Comparison of ENCODE assay signal across 11 cellular contexts in genomic region chr10:91907033-91907594, GRCh38. TPM values are rescaled to one million over a fixed set of nuclear protein-coding genes. Genes with fewer than 3 reads are reported as not detected.
A peak's percentile ranks its signal among the peaks of the same experiment; 100 is the strongest.
DNase-seq lines count a peak whose midpoint lies in the region; ATAC-seq and TF ChIP-seq lines count a peak whose summit lies in the region.
"Had no signal": no experiment of that assay in that cellular context is flagged by ENCODE, and none has a peak within 500 bp of the region (broad histone marks: within the 10 kb centered on the region; RNA-seq: fewer than 3 reads in every experiment).

No MANE protein-coding gene starts in this region.

- no peak for DNase-seq in activated naive CD4-positive, alpha-beta T cell treated with anti-CD3 and anti-CD28 coated beads for 36 hours
- no peak for DNase-seq in activated naive CD4-positive, alpha-beta T cell (lab: John Stamatoyannopoulos, UW)
- DNase-seq in RKO (ENCODE audit: low spot score) (peak; percentile 30), fibroblast of the aortic adventitia (ENCODE audit: low read depth) (peak; percentile 28), smooth muscle cell (lab: John Stamatoyannopoulos, UW; ENCODE audit: unreplicated experiment) (no peak), NCI-H1417 treated with DMSO at 0.1 percent for 48 hours (lab: John Stamatoyannopoulos, UW) (no peak), A172 (ENCODE audit: low spot score) (no peak)
- DNase-seq: C1 segment of cervical spinal cord; stimulated activated naive CD4-positive, alpha-beta T cell treated with Interleukin-2 at 50 U/mL for 16 hours; SW 1271 had no signal

- TF ChIP-seq CTCF in fibroblast of the aortic adventitia (IDR thresholded peaks at IDR 0.05; ENCODE audit: insufficient read depth, low read length) (no peak), smooth muscle cell (IDR thresholded peaks at IDR 0.05; ENCODE audit: borderline replicate concordance, insufficient read depth, poor library complexity, severe bottlenecking) (no peak)

- peak overlapping the region; percentile 90 for H3K4me2 ChIP-seq in smooth muscle cell

- H3K27me3 ChIP-seq in smooth muscle cell (ENCODE audit: low read depth) = no peaks in the 10 kb centered on the region

- CTCF ChIA-PET in activated naive CD4-positive, alpha-beta T cell treated with anti-CD3 and anti-CD28 coated beads for 36 hours (lab: Charles Lee) = interaction anchor here (0.6 to 2.1 kb wide), 5 partner anchors 8 to 132 kb away, joined by 3 to 6 read pairs (median 4); partner anchors contain the start of gene BTAF1

- peaks cover 25% of the 10 kb centered on the region for H3K4me1 Mint-ChIP-seq in activated naive CD4-positive, alpha-beta T cell treated with anti-CD3 and anti-CD28 coated beads for 36 hours (ENCODE audit: low read depth)

- H3K27ac ChIP-seq in smooth muscle cell (ENCODE audit: low read depth) = no peak overlapping the region

- H3K27ac Mint-ChIP-seq in activated naive CD4-positive, alpha-beta T cell treated with anti-CD3 and anti-CD28 coated beads for 36 hours = no peak overlapping the region

- peak overlapping the region; percentile 83 for H3K4me3 Mint-ChIP-seq in activated naive CD4-positive, alpha-beta T cell treated with anti-CD3 and anti-CD28 coated beads for 36 hours

- intact Hi-C loops in activated naive CD4-positive, alpha-beta T cell treated with anti-CD3 and anti-CD28 coated beads for 36 hours (cut with micrococcal nuclease) = loop anchor here (10.0 kb wide), 2 partner anchors 902 to 1032 kb away; partner anchors contain the start of gene RPP30

- no peaks in the 10 kb centered on the region for H3K27me3 Mint-ChIP-seq in activated naive CD4-positive, alpha-beta T cell treated with anti-CD3 and anti-CD28 coated beads for 36 hours (ENCODE audit: low read depth)

- H3K9me3 Mint-ChIP-seq in activated naive CD4-positive, alpha-beta T cell treated with anti-CD3 and anti-CD28 coated beads for 36 hours = no peaks in the 10 kb centered on the region

- peaks cover 19% of the 10 kb centered on the region for H3K4me1 ChIP-seq in smooth muscle cell (ENCODE audit: low read depth)

- H3K79me2 ChIP-seq in smooth muscle cell (ENCODE audit: low read depth) = no peaks in the 10 kb centered on the region

- no peaks in the 10 kb centered on the region for H4K20me1 ChIP-seq in smooth muscle cell (ENCODE audit: low read depth)

- no peak overlapping the region for H3K9ac ChIP-seq in smooth muscle cell (ENCODE audit: low read depth)

- WGBS in smooth muscle cell (ENCODE audit: low lambda C conversion rate) = 66% methylated on average over 5 of the region's 5 CpGs

- ATAC-seq in GM19023 (IDR thresholded peaks at IDR 0.05; ENCODE audit: unreplicated experiment) = no peak

- H3K4me3 ChIP-seq in fibroblast of the aortic adventitia (ENCODE audit: low read depth, low read length) (peak overlapping the region; percentile 18), smooth muscle cell (peak overlapping the region; percentile 87)

- H3F3A ChIP-seq in smooth muscle cell (ENCODE audit: low read depth) = peaks cover 4% of the 10 kb centered on the region

- H3K36me3 Mint-ChIP-seq in activated naive CD4-positive, alpha-beta T cell treated with anti-CD3 and anti-CD28 coated beads for 36 hours (ENCODE audit: low read depth) = no peaks in the 10 kb centered on the region

- H3K9me3 ChIP-seq in smooth muscle cell (replicated peaks; ENCODE audit: low read depth) = no peaks in the 10 kb centered on the region

- no peak overlapping the region for H2AFZ ChIP-seq in smooth muscle cell (ENCODE audit: low read depth)

- H3K36me3 ChIP-seq in smooth muscle cell (ENCODE audit: low read depth) = no peaks in the 10 kb centered on the region

RNA-seq across cellular contexts. Expression of gene FGFBP3, which starts 2.2 kb away (rescaled TPM):
- total RNA-seq in activated naive CD4-positive, alpha-beta T cell treated with anti-CD3 and anti-CD28 coated beads for 36 hours = 1 to 10 TPM; 1.2 to 1.6 TPM
- total RNA-seq in fibroblast of the aortic adventitia (ENCODE audit: low replicate concordance) (1.2 and 1.8 TPM in 2 replicates), smooth muscle cell (1.5 and 2.0 TPM in 2 replicates)
- polyA plus RNA-seq in smooth muscle cell = 2.0 and 3.9 TPM in 2 replicates
- 0.38 TPM in 2 replicates for total RNA-seq in A172 (2014; rRNA removed; shearing (Covaris generic))

RNA-seq across cellular contexts. Expression of gene BTAF1, which starts 16.5 kb away (rescaled TPM):
- 10 to 100 TPM; 42.6 to 43.6 TPM for total RNA-seq in activated naive CD4-positive, alpha-beta T cell treated with anti-CD3 and anti-CD28 coated beads for 36 hours
- total RNA-seq in fibroblast of the aortic adventitia (ENCODE audit: low replicate concordance) (43.0 and 58.6 TPM in 2 replicates), smooth muscle cell (47.3 and 62.8 TPM in 2 replicates)
- polyA plus RNA-seq in smooth muscle cell = 13.2 and 19.4 TPM in 2 replicates
- 23.9 and 25.9 TPM in 2 replicates for total RNA-seq in A172 (2014; rRNA removed; shearing (Covaris generic))

Comparison
In these comparisons a context has a peak if more than half of its experiments do, and no peak if none do; other contexts are left out.
1. DNase-seq: peak in RKO (single experiment) and fibroblast of the aortic adventitia (single experiment); none in activated naive CD4-positive, alpha-beta T cell treated with anti-CD3 and anti-CD28 coated beads for 36 hours (single experiment), activated naive CD4-positive, alpha-beta T cell (0 of 4), smooth muscle cell (single experiment), NCI-H1417 treated with DMSO at 0.1 percent for 48 hours (single experiment) and A172 (single experiment).